ENCODE assay signal across 1 cellular context in genomic region chr3:129004639-129005295, GRCh38.
TF ChIP-seq lines count a peak whose summit lies in the region.

No MANE protein-coding gene starts in this region.

TF ChIP-seq in HepG2, 621 proteins besides CTCF, POLR2A, EP300 and RAD21:
- TF ChIP-seq ZNF775 (CRISPR knock-in tag; IDR thresholded peaks at IDR 0.05; ENCODE audit: borderline replicate concordance) (no peak), ZSCAN25 (CRISPR knock-in tag; IDR thresholded peaks at IDR 0.05) (no peak), JUND (CRISPR knock-in tag; IDR thresholded peaks at IDR 0.05) (no peak), ZFP41 (CRISPR knock-in tag; IDR thresholded peaks at IDR 0.05; ENCODE audit: borderline replicate concordance) (no peak), USF2 (IDR thresholded peaks at IDR 0.05; ENCODE audit: low read depth, low read length) (peak; percentile 48; the same call in 1 of the 2 replicates), USF2 (CRISPR knock-in tag; IDR thresholded peaks at IDR 0.05; ENCODE audit: borderline replicate concordance) (no peak), MNT (IDR thresholded peaks at IDR 0.05) (no peak), RAD51 (IDR thresholded peaks at IDR 0.05; ENCODE audit: borderline replicate concordance) (peak; percentile 52; the same call in 1 of the 2 replicates), GTF3A (CRISPR knock-in tag; conservative IDR thresholded peaks at IDR 0.05) (no peak)
